Comparison of ENCODE assay signal across 10 cellular contexts in the genomic region with DNA sequence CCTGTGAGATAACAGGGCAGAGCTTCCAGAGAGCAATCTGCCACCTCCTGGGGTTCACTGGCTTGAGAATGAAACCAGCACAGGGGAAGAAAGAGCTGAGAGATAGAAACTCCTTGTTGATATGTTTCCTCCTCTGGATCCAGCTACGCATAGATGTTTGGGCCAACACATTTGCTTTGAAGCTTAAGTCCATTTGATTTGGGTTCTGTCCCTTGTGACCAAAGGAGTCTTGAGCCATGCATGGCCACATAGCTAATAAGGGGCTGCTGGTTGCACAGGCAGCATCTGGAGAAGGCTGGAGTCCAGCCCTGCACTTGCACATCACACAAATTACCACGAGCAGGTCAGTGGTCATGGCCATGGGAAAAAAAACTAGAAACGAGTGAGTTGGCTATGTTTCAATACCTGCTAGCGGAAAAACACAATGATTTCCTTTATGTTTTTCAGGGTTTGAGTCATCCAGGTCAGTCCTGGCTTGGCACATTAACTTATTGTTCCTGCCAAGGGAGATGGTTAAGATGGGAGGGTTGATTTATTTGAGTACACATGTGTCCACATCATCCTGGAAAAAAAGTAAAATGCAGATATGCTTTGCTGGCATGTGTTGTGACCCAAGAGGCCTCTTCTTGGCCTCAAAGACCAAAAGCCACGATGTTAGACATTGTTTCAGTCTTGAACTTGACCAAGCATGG. TPM values are rescaled to one million over a fixed set of nuclear protein-coding genes. Genes with fewer than 3 reads are reported as not detected.
DNase-seq lines count a peak whose midpoint lies in the region; TF ChIP-seq lines count a peak whose summit lies in the region.
"Had no signal": no experiment of that assay in that cellular context is flagged by ENCODE, and none has a peak within 500 bp of the region (broad histone marks: within the 10 kb centered on the region; RNA-seq: fewer than 3 reads in every experiment).

No MANE protein-coding gene starts in this region.

- no peaks in the 10 kb centered on the region for H3K9me3 ChIP-seq in WERI-Rb-1 (ENCODE audit: severe bottlenecking)

- H3K27ac ChIP-seq in coronary artery (no peak overlapping the region), WERI-Rb-1 (no peak overlapping the region)

- DNase-seq in Daoy (ENCODE audit: low read depth) (peak; percentile 60), NCI-H2196 treated with DMSO at 0.1 percent for 48 hours (lab: John Stamatoyannopoulos, UW; ENCODE audit: unreplicated experiment) (peak; percentile 22), coronary artery (ENCODE audit: low spot score) (peak; percentile 16), mucosa of gallbladder (ENCODE audit: low spot score) (peak; percentile 47), WERI-Rb-1 (no peak), NCI-H187 treated with DMSO at 0.1 percent for 48 hours (lab: John Stamatoyannopoulos, UW) (no peak), NCI-H2107 treated with DMSO at 0.1 percent for 48 hours (lab: John Stamatoyannopoulos, UW; ENCODE audit: unreplicated experiment) (no peak), NK-92 (lab: John Stamatoyannopoulos, UW; ENCODE audit: unreplicated experiment) (no peak)
- DNase-seq: amniotic stem cell had no signal

- no peaks in the 10 kb centered on the region for H3K36me3 ChIP-seq in WERI-Rb-1

- TF ChIP-seq CTCF in coronary artery (IDR thresholded peaks at IDR 0.05) = no peak
- TF ChIP-seq CTCF in WERI-Rb-1 (IDR thresholded peaks at IDR 0.05; ENCODE audit: low read depth, low read length) = no peak

- H3K27me3 ChIP-seq in WERI-Rb-1 (ENCODE audit: insufficient read depth, low read depth, severe bottlenecking) = no peaks in the 10 kb centered on the region

- H3K4me3 ChIP-seq in coronary artery (no peak overlapping the region), WERI-Rb-1 (ENCODE audit: low read depth, low read length) (no peak overlapping the region)
- H3K4me3 ChIP-seq: smooth muscle cell had no signal

RNA-seq across cellular contexts. Expression of a gene that starts 5.7 kb away (rescaled TPM):
- total RNA-seq in Daoy (2014; rRNA removed; shearing (Covaris generic)) = 12.1 and 16.0 TPM in 2 replicates
- 63.7 TPM for total RNA-seq in mucosa of gallbladder

RNA-seq across cellular contexts. Expression of a gene that starts 47.2 kb away (rescaled TPM):
- total RNA-seq in Daoy (2014; rRNA removed; shearing (Covaris generic)) = 3.9 and 6.8 TPM in 2 replicates
- 39.1 TPM for total RNA-seq in mucosa of gallbladder

Comparison
In these comparisons a context has a peak if more than half of its experiments do, and no peak if none do; other contexts are left out.
1. DNase-seq: peak in Daoy (single experiment), NCI-H2196 treated with DMSO at 0.1 percent for 48 hours (single experiment), coronary artery (single experiment) and mucosa of gallbladder (single experiment); none in WERI-Rb-1 (single experiment), NCI-H187 treated with DMSO at 0.1 percent for 48 hours (single experiment), NCI-H2107 treated with DMSO at 0.1 percent for 48 hours (single experiment) and NK-92 (single experiment).